Comparison of ENCODE assay signal across 10 cellular contexts in genomic region chr14:86462193-86462592, GRCh38.
DNase-seq lines count a peak whose midpoint lies in the region; TF ChIP-seq lines count a peak whose summit lies in the region.
"Had no signal": no experiment of that assay in that cellular context is flagged by ENCODE, and none has a peak within 500 bp of the region (broad histone marks: within the 10 kb centered on the region; RNA-seq: fewer than 3 reads in every experiment).

No MANE protein-coding gene starts in this region.

- H3K4me3 Mint-ChIP-seq in activated naive CD4-positive, alpha-beta T cell treated with anti-CD3 and anti-CD28 coated beads for 36 hours, result no peak overlapping the region

- intact Hi-C loops in activated naive CD4-positive, alpha-beta T cell treated with anti-CD3 and anti-CD28 coated beads for 36 hours (cut with micrococcal nuclease), result loop anchor here (5.0 kb wide), 1 partner anchor 440 kb away; no protein-coding TSS in a partner anchor

- H3K36me3 Mint-ChIP-seq in activated naive CD4-positive, alpha-beta T cell treated with anti-CD3 and anti-CD28 coated beads for 36 hours (ENCODE audit: low read depth), result no peaks in the 10 kb centered on the region

- peaks cover 3% of the 10 kb centered on the region for H3K9me3 Mint-ChIP-seq in activated naive CD4-positive, alpha-beta T cell treated with anti-CD3 and anti-CD28 coated beads for 36 hours

- no peaks in the 10 kb centered on the region for H3K27me3 Mint-ChIP-seq in activated naive CD4-positive, alpha-beta T cell treated with anti-CD3 and anti-CD28 coated beads for 36 hours (ENCODE audit: low read depth)

- H3K27ac Mint-ChIP-seq in activated naive CD4-positive, alpha-beta T cell treated with anti-CD3 and anti-CD28 coated beads for 36 hours, result no peak overlapping the region

- peak; percentile 36 for TF ChIP-seq CTCF in fibroblast of mammary gland (conservative IDR thresholded peaks at IDR 0.05; ENCODE audit: control insufficient read depth, insufficient read depth, low read depth, low read length)

- CTCF ChIA-PET in activated naive CD4-positive, alpha-beta T cell treated with anti-CD3 and anti-CD28 coated beads for 36 hours (lab: Charles Lee), result no interaction called here

- peak; percentile 5 for DNase-seq in activated naive CD4-positive, alpha-beta T cell treated with anti-CD3 and anti-CD28 coated beads for 36 hours
- DNase-seq in activated naive CD4-positive, alpha-beta T cell treated with anti-CD3 and anti-CD28 coated beads, Interleukin-2, amount 50 U/mL, for 16 hours, result no peak
- DNase-seq in OCI-M1 (lab: John Stamatoyannopoulos, UW) (peak; percentile 54), fibroblast of mammary gland (ENCODE audit: low read depth) (peak; percentile 26), stromal cell of bone marrow (ENCODE audit: low read depth) (peak; percentile 10), GF-D8 (lab: John Stamatoyannopoulos, UW) (no peak), NCI-H1048 (lab: John Stamatoyannopoulos, UW) (no peak), ecto neural progenitor cell (ENCODE audit: low spot score) (no peak)
- DNase-seq: C1 segment of cervical spinal cord, NCI-H187 had no signal

- H3K4me1 Mint-ChIP-seq in activated naive CD4-positive, alpha-beta T cell treated with anti-CD3 and anti-CD28 coated beads for 36 hours (ENCODE audit: low read depth), result no peaks in the 10 kb centered on the region

- H3K4me3 ChIP-seq in fibroblast of mammary gland (ENCODE audit: control insufficient read depth, low read depth, low read length), result no peak overlapping the region

Comparison
In these comparisons a context has a peak if more than half of its experiments do, and no peak if none do; other contexts are left out.
1. DNase-seq: peak in activated naive CD4-positive, alpha-beta T cell treated with anti-CD3 and anti-CD28 coated beads for 36 hours (single experiment), OCI-M1 (single experiment), fibroblast of mammary gland (single experiment) and stromal cell of bone marrow (single experiment); none in activated naive CD4-positive, alpha-beta T cell treated with anti-CD3 and anti-CD28 coated beads, Interleukin-2, amount 50 U/mL, for 16 hours (single experiment), GF-D8 (single experiment), NCI-H1048 (single experiment) and ecto neural progenitor cell (single experiment).